Comparison of ENCODE assay signal across 8 cellular contexts in genomic region chr5:34008721-34009120, GRCh38. TPM values are rescaled to one million over a fixed set of nuclear protein-coding genes. Genes with fewer than 3 reads are reported as not detected.
A peak's percentile ranks its signal among the peaks of the same experiment; 100 is the strongest.
DNase-seq lines count a peak whose midpoint lies in the region; ATAC-seq and TF ChIP-seq lines count a peak whose summit lies in the region.

No MANE protein-coding gene starts in this region.

- H3K27ac ChIP-seq in VCaP (peak overlapping the region; percentile 97), right cardiac atrium (ENCODE audit: low read length) (no peak overlapping the region)

- no peak for DNase-seq in activated CD4-positive, alpha-beta T cell treated with anti-CD3 and anti-CD28 coated beads, Interleukin-2, amount 10 ng/mL, durations not matched to agents 7 days and 5 days
- DNase-seq in activated CD4-positive, alpha-beta T cell treated with anti-CD3 and anti-CD28 coated beads for 4 hours: no peak
- DNase-seq in right cardiac atrium: no peak
- DNase-seq in NCI-H2171 treated with DMSO at 0.1 percent for 48 hours (lab: John Stamatoyannopoulos, UW): no peak
- DNase-seq in HPDE6-E6E7 (ENCODE audit: extremely low spot score): no peak
- no peak for DNase-seq in UCSD-AML1 (lab: John Stamatoyannopoulos, UW; ENCODE audit: unreplicated experiment)

- intact Hi-C loops in right cardiac atrium (cut with DNase I): no loop called here

- peak overlapping the region; percentile 48 for H3K4me3 ChIP-seq in right cardiac atrium (ENCODE audit: low read length)

- 14% methylated on average over 2 of the region's 2 CpGs for WGBS in right cardiac atrium

- CTCF ChIA-PET in activated CD4-positive, alpha-beta T cell treated with anti-CD3 and anti-CD28 coated beads, Interleukin-2, amount 10 ng/mL, durations not matched to agents 7 days and 5 days (lab: Charles Lee): interaction anchor here (1.4 kb wide), 1 partner anchor 12 kb away, joined by 4 read pairs; no protein-coding TSS in a partner anchor

- no peaks in the 10 kb centered on the region for H3K9me3 ChIP-seq in right cardiac atrium (ENCODE audit: control insufficient read depth, low read length)

- no peaks in the 10 kb centered on the region for H3K27me3 Mint-ChIP-seq in activated CD4-positive, alpha-beta T cell treated with anti-CD3 and anti-CD28 coated beads, Interleukin-2, amount 10 ng/mL, durations not matched to agents 7 days and 5 days
- H3K27me3 Mint-ChIP-seq in stimulated activated memory B cell treated with anti-CD40 and anti-IgM and Interleukin-4, amounts not matched to agents 10 μg/mL and 1 μg/mL and 100 μg/mL, for 72 hours: no peaks in the 10 kb centered on the region

- H3K4me1 Mint-ChIP-seq in activated CD4-positive, alpha-beta T cell treated with anti-CD3 and anti-CD28 coated beads, Interleukin-2, amount 10 ng/mL, durations not matched to agents 7 days and 5 days: peaks cover 28% of the 10 kb centered on the region
- H3K4me1 Mint-ChIP-seq in stimulated activated memory B cell treated with anti-CD40 and anti-IgM and Interleukin-4, amounts not matched to agents 10 μg/mL and 1 μg/mL and 100 μg/mL, for 72 hours: peaks cover 23% of the 10 kb centered on the region

- H3K4me1 ChIP-seq in right cardiac atrium (ENCODE audit: control insufficient read depth, insufficient read depth, low read length): peaks cover 2% of the 10 kb centered on the region

- peaks cover 16% of the 10 kb centered on the region for H3K36me3 Mint-ChIP-seq in activated CD4-positive, alpha-beta T cell treated with anti-CD3 and anti-CD28 coated beads, Interleukin-2, amount 10 ng/mL, durations not matched to agents 7 days and 5 days (ENCODE audit: low read depth)
- peaks cover 4% of the 10 kb centered on the region for H3K36me3 Mint-ChIP-seq in stimulated activated memory B cell treated with anti-CD40 and anti-IgM and Interleukin-4, amounts not matched to agents 10 μg/mL and 1 μg/mL and 100 μg/mL, for 72 hours

- no peaks in the 10 kb centered on the region for H3K9me3 Mint-ChIP-seq in activated CD4-positive, alpha-beta T cell treated with anti-CD3 and anti-CD28 coated beads, Interleukin-2, amount 10 ng/mL, durations not matched to agents 7 days and 5 days
- peaks cover 2% of the 10 kb centered on the region for H3K9me3 Mint-ChIP-seq in stimulated activated memory B cell treated with anti-CD40 and anti-IgM and Interleukin-4, amounts not matched to agents 10 μg/mL and 1 μg/mL and 100 μg/mL, for 72 hours

- H3K4me3 Mint-ChIP-seq in activated CD4-positive, alpha-beta T cell treated with anti-CD3 and anti-CD28 coated beads, Interleukin-2, amount 10 ng/mL, durations not matched to agents 7 days and 5 days: peak overlapping the region; percentile 84
- peak overlapping the region; percentile 86 for H3K4me3 Mint-ChIP-seq in stimulated activated memory B cell treated with anti-CD40 and anti-IgM and Interleukin-4, amounts not matched to agents 10 μg/mL and 1 μg/mL and 100 μg/mL, for 72 hours

- no peak for ATAC-seq in right cardiac atrium
- ATAC-seq in stimulated activated memory B cell treated with anti-CD40 and anti-IgM and Interleukin-4, amounts not matched to agents 10 μg/mL and 1 μg/mL and 100 μg/mL, for 72 hours: no peak

- POLR2A ChIA-PET in activated CD4-positive, alpha-beta T cell treated with anti-CD3 and anti-CD28 coated beads, Interleukin-2, amount 10 ng/mL, durations not matched to agents 7 days and 5 days (lab: Charles Lee): interaction anchor here (0.7 to 1.1 kb wide), 2 partner anchors 13 to 168 kb away, joined by 3 to 7 read pairs; no protein-coding TSS in a partner anchor

- H3K27ac Mint-ChIP-seq in activated CD4-positive, alpha-beta T cell treated with anti-CD3 and anti-CD28 coated beads, Interleukin-2, amount 10 ng/mL, durations not matched to agents 7 days and 5 days: peak overlapping the region; percentile 92
- H3K27ac Mint-ChIP-seq in stimulated activated memory B cell treated with anti-CD40 and anti-IgM and Interleukin-4, amounts not matched to agents 10 μg/mL and 1 μg/mL and 100 μg/mL, for 72 hours: peak overlapping the region; percentile 88

- H3K27me3 ChIP-seq in right cardiac atrium (ENCODE audit: control insufficient read depth, insufficient read depth): no peaks in the 10 kb centered on the region

- no peak for TF ChIP-seq CTCF in VCaP (conservative IDR thresholded peaks at IDR 0.05)

RNA-seq across cellular contexts. Expression of gene AMACR, which starts 0.9 kb away (rescaled TPM):
- 1 to 10 TPM; 4.8 to 6.0 TPM for total RNA-seq in activated CD4-positive, alpha-beta T cell treated with anti-CD3 and anti-CD28 coated beads, Interleukin-2, amount 10 ng/mL, durations not matched to agents 7 days and 5 days
- total RNA-seq in right cardiac atrium: 10 to 100 TPM in 3 of 4 donors, 1 to 10 TPM in 1; 6.2 to 19.1 (median 11.1) TPM
- 14.6 TPM for polyA plus RNA-seq in right cardiac atrium

RNA-seq across cellular contexts. Expression of gene SLC45A2, which starts 24.2 kb away (rescaled TPM):
- under 1 TPM in 1 of 2 experiments, not detected in 1; 0.19 TPM for total RNA-seq in activated CD4-positive, alpha-beta T cell treated with anti-CD3 and anti-CD28 coated beads, Interleukin-2, amount 10 ng/mL, durations not matched to agents 7 days and 5 days
- under 1 TPM in 1 of 4 donors, not detected in 3; 0.32 TPM for total RNA-seq in right cardiac atrium
- polyA plus RNA-seq in right cardiac atrium: 0.70 TPM

RNA-seq across cellular contexts. Expression of gene C1QTNF3, which starts 34.3 kb away (rescaled TPM):
- 1 to 10 TPM; 4.5 to 5.2 TPM for total RNA-seq in activated CD4-positive, alpha-beta T cell treated with anti-CD3 and anti-CD28 coated beads, Interleukin-2, amount 10 ng/mL, durations not matched to agents 7 days and 5 days
- total RNA-seq in right cardiac atrium: 1 to 10 TPM; 1.5 to 3.3 (median 2.3) TPM
- polyA plus RNA-seq in right cardiac atrium: 4.3 TPM
